Comparison of ENCODE assay signal across 21 cellular contexts in genomic region chr7:34550996-34551395, GRCh38.
"Had no signal": no experiment of that assay in that cellular context is flagged by ENCODE, and none has a peak within 500 bp of the region (broad histone marks: within the 10 kb centered on the region; RNA-seq: fewer than 3 reads in every experiment).

No MANE protein-coding gene starts in this region.

- ATAC-seq: stimulated activated effector memory CD8-positive, alpha-beta T cell treated with anti-CD3 and anti-CD28 coated beads, Interleukin-12 subunit alpha, Interleukin-12 subunit beta, amount 100 ng/mL, for 72 hours; stimulated activated memory B cell treated with anti-CD40 and anti-IgM and Interleukin-4, amounts not matched to agents 10 μg/mL and 1 μg/mL and 100 μg/mL, for 72 hours; stimulated activated naive B cell treated with anti-CD40 and anti-IgM and Interleukin-4, amounts not matched to agents 10 μg/mL and 1 μg/mL and 100 μg/mL, for 72 hours; stimulated activated naive CD8-positive, alpha-beta T cell treated with anti-CD3 and anti-CD28 coated beads, Interleukin-15, amount 100 ng/mL, for 72 hours; stimulated activated naive CD8-positive, alpha-beta T cell treated with anti-CD3 and anti-CD28 coated beads, Interleukin-15, Interleukin-2, amounts not matched to agents 100 U/mL and 50 U/mL, for 24 hours; upper lobe of right lung had no signal

- DNase-seq: stimulated activated CD4-positive, alpha-beta T cell treated with anti-CD3 and anti-CD28 coated beads, Interleukin-2, amount 100 ng/mL, for 48 hours; stimulated activated CD4-positive, alpha-beta T cell treated with anti-CD3 and anti-CD28 coated beads, Interleukin-4, amount 100 ng/mL, for 1 hour; stimulated activated CD4-positive, alpha-beta T cell treated with anti-CD3 and anti-CD28 coated beads, Interleukin-4, amount 100 ng/mL, for 24 hours; stimulated activated CD4-positive, alpha-beta T cell treated with anti-CD3 and anti-CD28 coated beads, Interleukin-4, amount 100 ng/mL, for 4 hours; stimulated activated CD8-positive, alpha-beta memory T cell treated with anti-CD3 and anti-CD28 coated beads, Interleukin-4, amount 100 ng/mL, for 48 hours; stimulated activated naive B cell treated with anti-CD40 and anti-IgM and Interleukin-4, amounts not matched to agents 10 μg/mL and 1 μg/mL and 100 μg/mL, for 72 hours; stimulated activated naive CD4-positive, alpha-beta T cell; stimulated activated naive CD4-positive, alpha-beta T cell treated with Interleukin-2 at 50 U/mL for 16 hours; stimulated activated naive CD8-positive, alpha-beta T cell treated with anti-CD3 and anti-CD28 coated beads, Interleukin-15, amount 100 ng/mL, for 72 hours; stimulated activated naive CD8-positive, alpha-beta T cell treated with anti-CD3 and anti-CD28 coated beads, Interleukin-15, Interleukin-2, amounts not matched to agents 100 U/mL and 50 U/mL, for 24 hours; stomach; substantia nigra; testis; thyroid gland; tibial artery; transverse colon; trophoblast cell; upper lobe of right lung; uterus had no signal
